1 cellular context compared by ENCODE assay signal in genomic region chr10:96975083-96975482, GRCh38.
TF ChIP-seq lines count a peak whose summit lies in the region.

No MANE protein-coding gene starts in this region.

TF ChIP-seq in GM12878, 131 proteins besides CTCF, POLR2A, EP300 and RAD21:
- no peak for TF ChIP-seq SMC3 (IDR thresholded peaks at IDR 0.05; ENCODE audit: borderline replicate concordance, low read length)
- no peak for TF ChIP-seq CHD1 (IDR thresholded peaks at IDR 0.05; ENCODE audit: low read depth, low read length)
